In genomic region chr12:121788176-121788818, GRCh38 we compare ENCODE assay signal across 12 cellular contexts. TPM values are rescaled to one million over a fixed set of nuclear protein-coding genes. Genes with fewer than 3 reads are reported as not detected.
A peak's percentile ranks its signal among the peaks of the same experiment; 100 is the strongest.
DNase-seq lines count a peak whose midpoint lies in the region; ATAC-seq and TF ChIP-seq lines count a peak whose summit lies in the region.
"Had no signal": no experiment of that assay in that cellular context is flagged by ENCODE, and none has a peak within 500 bp of the region (broad histone marks: within the 10 kb centered on the region; RNA-seq: fewer than 3 reads in every experiment).

No MANE protein-coding gene starts in this region.

- H3K4me1 ChIP-seq in OCI-LY7 (ENCODE audit: insufficient read depth, low read length, poor library complexity, severe bottlenecking), result peaks cover 66% of the 10 kb centered on the region

- no peaks in the 10 kb centered on the region for H3K9me2 ChIP-seq in OCI-LY7 (ENCODE audit: insufficient read depth, low read length)

- H3K4me3 Mint-ChIP-seq in activated CD8-positive, alpha-beta memory T cell treated with anti-CD3 and anti-CD28 coated beads, Interleukin-2, amount 10 ng/mL, durations not matched to agents 7 days and 5 days, result peak overlapping the region; percentile 93
- H3K4me3 Mint-ChIP-seq in central memory CD8-positive, alpha-beta T cell, result peak overlapping the region; percentile 91
- peak overlapping the region; percentile 91 for H3K4me3 Mint-ChIP-seq in stimulated activated effector memory CD8-positive, alpha-beta T cell treated with anti-CD3 and anti-CD28 coated beads, Interleukin-12 subunit alpha, Interleukin-12 subunit beta, amount 100 ng/mL, for 72 hours
- H3K4me3 Mint-ChIP-seq: nephron progenitor cell, type B pancreatic cell had no signal

- no TSS peak for BruUV-seq in OCI-LY7 (replicated peaks; lab: Mats Ljungman, UMichigan)

- H3K4me2 ChIP-seq in OCI-LY7 (ENCODE audit: low read length), result peak overlapping the region; percentile 72

- CTCF ChIA-PET in activated CD8-positive, alpha-beta memory T cell treated with anti-CD3 and anti-CD28 coated beads, Interleukin-2, amount 10 ng/mL, durations not matched to agents 7 days and 5 days (lab: Charles Lee), result interaction anchor here (0.9 to 45.4 kb wide), 5 partner anchors 6 to 162 kb away, joined by 3 to 1678 read pairs (median 3); partner anchors contain the start of genes ORAI1, RHOF, SETD1B and TMEM120B
- CTCF ChIA-PET in OCI-LY7 (lab: Charles Lee; ENCODE audit: unreplicated experiment), result interaction anchor here (0.6 kb wide), 1 partner anchor 16 kb away, joined by 3 read pairs; no protein-coding TSS in a partner anchor

- POLR2A ChIA-PET in OCI-LY7 (lab: Charles Lee), result interaction anchor here (0.7 to 1.5 kb wide), 5 partner anchors 15 to 1747 kb away, joined by 3 to 8 read pairs (median 4); partner anchors contain the start of gene TMEM120B

- TF ChIP-seq CTCF in OCI-LY7 (conservative IDR thresholded peaks at IDR 0.05; ENCODE audit: low read length), result no peak

- H3K27ac ChIP-seq in OCI-LY7 (ENCODE audit: low read depth, low read length, poor library complexity, severe bottlenecking), result peak overlapping the region; percentile 86

- H3K9me3 Mint-ChIP-seq in activated CD8-positive, alpha-beta memory T cell treated with anti-CD3 and anti-CD28 coated beads, Interleukin-2, amount 10 ng/mL, durations not matched to agents 7 days and 5 days (ENCODE audit: low read depth), result no peaks in the 10 kb centered on the region
- no peaks in the 10 kb centered on the region for H3K9me3 Mint-ChIP-seq in central memory CD8-positive, alpha-beta T cell
- H3K9me3 Mint-ChIP-seq in stimulated activated effector memory CD8-positive, alpha-beta T cell treated with anti-CD3 and anti-CD28 coated beads, Interleukin-12 subunit alpha, Interleukin-12 subunit beta, amount 100 ng/mL, for 72 hours, result no peaks in the 10 kb centered on the region
- H3K9me3 Mint-ChIP-seq: nephron progenitor cell, type B pancreatic cell had no signal

- H3K27me3 Mint-ChIP-seq in activated CD8-positive, alpha-beta memory T cell treated with anti-CD3 and anti-CD28 coated beads, Interleukin-2, amount 10 ng/mL, durations not matched to agents 7 days and 5 days, result no peaks in the 10 kb centered on the region
- H3K27me3 Mint-ChIP-seq in central memory CD8-positive, alpha-beta T cell, result no peaks in the 10 kb centered on the region

- no peak for ATAC-seq in activated CD8-positive, alpha-beta memory T cell treated with anti-CD3 and anti-CD28 coated beads, Interleukin-2, amount 10 ng/mL, durations not matched to agents 7 days and 5 days
- ATAC-seq in central memory CD8-positive, alpha-beta T cell (replicated peaks; ENCODE audit: extremely low read depth, poor library complexity, severe bottlenecking), result no peak
- no peak for ATAC-seq in stimulated activated effector memory CD8-positive, alpha-beta T cell treated with anti-CD3 and anti-CD28 coated beads, Interleukin-12 subunit alpha, Interleukin-12 subunit beta, amount 100 ng/mL, for 72 hours

- H3K4me3 ChIP-seq in OCI-LY7 (ENCODE audit: low read depth, low read length, poor library complexity, severe bottlenecking), result no peak overlapping the region
- H3K4me3 ChIP-seq: sigmoid colon had no signal

- H3K4me1 Mint-ChIP-seq in activated CD8-positive, alpha-beta memory T cell treated with anti-CD3 and anti-CD28 coated beads, Interleukin-2, amount 10 ng/mL, durations not matched to agents 7 days and 5 days, result peaks cover 74% of the 10 kb centered on the region
- H3K4me1 Mint-ChIP-seq in central memory CD8-positive, alpha-beta T cell, result peaks cover 82% of the 10 kb centered on the region
- H3K4me1 Mint-ChIP-seq in stimulated activated effector memory CD8-positive, alpha-beta T cell treated with anti-CD3 and anti-CD28 coated beads, Interleukin-12 subunit alpha, Interleukin-12 subunit beta, amount 100 ng/mL, for 72 hours, result peaks cover 88% of the 10 kb centered on the region

- no peaks in the 10 kb centered on the region for H3K9me3 ChIP-seq in OCI-LY7 (ENCODE audit: low read length)
- H3K9me3 ChIP-seq: sigmoid colon had no signal

- peak overlapping the region; percentile 98 for H3K27ac Mint-ChIP-seq in activated CD8-positive, alpha-beta memory T cell treated with anti-CD3 and anti-CD28 coated beads, Interleukin-2, amount 10 ng/mL, durations not matched to agents 7 days and 5 days
- peak overlapping the region; percentile 99 for H3K27ac Mint-ChIP-seq in central memory CD8-positive, alpha-beta T cell (ENCODE audit: low read depth)
- H3K27ac Mint-ChIP-seq in stimulated activated effector memory CD8-positive, alpha-beta T cell treated with anti-CD3 and anti-CD28 coated beads, Interleukin-12 subunit alpha, Interleukin-12 subunit beta, amount 100 ng/mL, for 72 hours, result peak overlapping the region; percentile 98
- H3K27ac Mint-ChIP-seq: nephron progenitor cell had no signal

- H3K79me2 ChIP-seq in OCI-LY7 (ENCODE audit: insufficient read depth, low read depth, low read length), result no peaks in the 10 kb centered on the region

- H3K36me3 Mint-ChIP-seq in activated CD8-positive, alpha-beta memory T cell treated with anti-CD3 and anti-CD28 coated beads, Interleukin-2, amount 10 ng/mL, durations not matched to agents 7 days and 5 days, result peaks cover 48% of the 10 kb centered on the region
- H3K36me3 Mint-ChIP-seq in central memory CD8-positive, alpha-beta T cell (ENCODE audit: insufficient read depth), result peaks cover 56% of the 10 kb centered on the region
- peaks cover 89% of the 10 kb centered on the region for H3K36me3 Mint-ChIP-seq in stimulated activated effector memory CD8-positive, alpha-beta T cell treated with anti-CD3 and anti-CD28 coated beads, Interleukin-12 subunit alpha, Interleukin-12 subunit beta, amount 100 ng/mL, for 72 hours
- H3K36me3 Mint-ChIP-seq: type B pancreatic cell had no signal

- no peak overlapping the region for H2AFZ ChIP-seq in OCI-LY7 (ENCODE audit: low read length)

- H3K36me3 ChIP-seq in OCI-LY7 (ENCODE audit: insufficient read depth, low read length), result no peaks in the 10 kb centered on the region
- H3K36me3 ChIP-seq: sigmoid colon had no signal

- intact Hi-C loops in OCI-LY7 (cut with micrococcal nuclease; ENCODE audit: unreplicated experiment), result no loop called here

- no peaks in the 10 kb centered on the region for H4K20me1 ChIP-seq in OCI-LY7 (ENCODE audit: insufficient read depth, low read length)

- peak; percentile 49 for DNase-seq in activated CD8-positive, alpha-beta memory T cell treated with anti-CD3 and anti-CD28 coated beads, Interleukin-2, amount 10 ng/mL, durations not matched to agents 7 days and 5 days
- no peak for DNase-seq in activated CD8-positive, alpha-beta memory T cell treated with anti-CD3 and anti-CD28 coated beads for 24 hours
- DNase-seq in OCI-LY7 (ENCODE audit: low spot score) (no peak), GOT3 (lab: John Stamatoyannopoulos, UW) (no peak), NCI-H774 (lab: John Stamatoyannopoulos, UW) (no peak)
- no peak for DNase-seq in central memory CD8-positive, alpha-beta T cell (ENCODE audit: low spot score in 2 of 2)
- no peak for DNase-seq in stimulated activated effector memory CD8-positive, alpha-beta T cell treated with anti-CD3 and anti-CD28 coated beads, Interleukin-12 subunit alpha, Interleukin-12 subunit beta, amount 100 ng/mL, for 72 hours (ENCODE audit: low spot score in 2 of 2)
- no peak for DNase-seq in activated CD4-positive, CD25-positive, alpha-beta regulatory T cell (lab: John Stamatoyannopoulos, UW)
- DNase-seq: activated effector memory CD4-positive, alpha-beta T cell treated with Interleukin-2 at 50 U/mL for 16 hours; nephron progenitor cell; sigmoid colon had no signal

RNA-seq across cellular contexts. Expression of gene RHOF, which starts 5.2 kb away (rescaled TPM):
- total RNA-seq in activated CD8-positive, alpha-beta memory T cell treated with anti-CD3 and anti-CD28 coated beads, Interleukin-2, amount 10 ng/mL, durations not matched to agents 7 days and 5 days, result 100 to 1,000 TPM; 114 to 137 TPM
- total RNA-seq in OCI-LY7 (2014; rRNA removed; shearing (Covaris generic)), result 23.5 and 29.2 TPM in 2 replicates
- total RNA-seq in OCI-LY7 (2022), result 45.7 and 53.7 TPM in 2 replicates

RNA-seq across cellular contexts. Expression of gene SETD1B, which starts 15.5 kb away (rescaled TPM):
- 10 to 100 TPM; 33.7 to 35.9 TPM for total RNA-seq in activated CD8-positive, alpha-beta memory T cell treated with anti-CD3 and anti-CD28 coated beads, Interleukin-2, amount 10 ng/mL, durations not matched to agents 7 days and 5 days
- 3.3 and 4.7 TPM in 2 replicates for total RNA-seq in OCI-LY7 (2014; rRNA removed; shearing (Covaris generic))
- total RNA-seq in OCI-LY7 (2022), result 22.5 and 24.3 TPM in 2 replicates
